In the genomic region with DNA sequence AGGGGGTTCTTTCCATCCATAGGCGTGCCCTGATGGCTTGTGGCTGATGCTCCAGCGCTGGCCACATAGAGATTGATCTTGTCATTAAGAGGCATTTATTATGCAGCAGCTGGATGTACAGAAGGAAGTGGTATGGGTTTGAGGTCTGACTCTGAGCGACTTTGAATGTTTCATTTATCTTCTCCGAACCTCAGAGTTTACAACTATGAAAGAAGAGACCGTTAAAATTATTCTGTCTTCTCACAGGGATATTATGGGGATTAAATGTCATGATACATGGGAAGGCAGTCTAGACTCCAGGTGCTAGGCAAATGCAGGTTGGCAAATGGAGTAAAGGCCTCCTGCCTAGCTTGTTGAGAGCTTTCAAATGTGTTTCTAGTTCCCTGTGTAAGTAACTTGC, we compare ENCODE assay signal across 1 cellular context.
TF ChIP-seq lines count a peak whose summit lies in the region.

No MANE protein-coding gene starts in this region.

TF ChIP-seq in GM12878, 131 proteins besides CTCF, POLR2A, EP300 and RAD21 (continued from another document):
- TF ChIP-seq CBX3 (IDR thresholded peaks at IDR 0.05; ENCODE audit: borderline replicate concordance, low read depth) (no peak), MEF2A (IDR thresholded peaks at IDR 0.05; ENCODE audit: insufficient read depth, low read depth, low read length) (no peak), BMI1 (IDR thresholded peaks at IDR 0.05; ENCODE audit: borderline replicate concordance) (no peak)
TF ChIP-seq in GM12878: peak in this region for 1.
